ENCODE assay signal across 24 cellular contexts in the genomic region with DNA sequence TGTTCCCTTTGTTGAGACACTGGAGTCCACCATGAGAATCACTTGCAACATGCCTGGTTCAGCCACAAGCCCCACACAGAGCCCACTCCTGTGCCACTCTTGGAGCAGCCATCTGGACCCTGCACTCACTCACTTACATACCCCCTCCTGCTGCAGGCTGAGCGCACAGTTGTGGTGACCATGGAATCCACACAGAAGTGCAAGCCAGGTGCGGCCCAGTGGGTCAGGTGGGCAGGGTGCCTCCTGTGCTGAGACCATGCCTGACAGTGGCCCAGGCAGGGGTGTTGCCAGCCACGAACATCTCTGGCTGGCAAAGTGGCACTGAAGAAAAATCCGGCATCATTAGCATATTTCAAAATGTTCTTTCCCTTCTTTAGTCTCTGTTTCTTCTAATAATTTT. TPM values are rescaled to one million over a fixed set of nuclear protein-coding genes. Genes with fewer than 3 reads are reported as not detected.
A peak's percentile ranks its signal among the peaks of the same experiment; 100 is the strongest.
DNase-seq lines count a peak whose midpoint lies in the region; ATAC-seq, FAIRE-seq and TF ChIP-seq lines count a peak whose summit lies in the region.
"Had no signal": no experiment of that assay in that cellular context is flagged by ENCODE, and none has a peak within 500 bp of the region (broad histone marks: within the 10 kb centered on the region; RNA-seq: fewer than 3 reads in every experiment).

No MANE protein-coding gene starts in this region.

- intact Hi-C loops in left ventricle myocardium superior (cut with micrococcal nuclease) = no loop called here
- intact Hi-C loops in kidney (cut with DNase I) = no loop called here
- intact Hi-C loops in aorta (cut with DNase I) = no loop called here

- no peaks in the 10 kb centered on the region for H3K36me3 ChIP-seq in right atrium auricular region
- no peaks in the 10 kb centered on the region for H3K36me3 ChIP-seq in kidney (ENCODE audit: control insufficient read depth in 1 of 2, insufficient read depth in 2 of 2, low read length in 2 of 2)
- H3K36me3 ChIP-seq in aorta (ENCODE audit: control insufficient read depth in 1 of 2, insufficient read depth in 2 of 2, low read length in 1 of 2) = no peaks in the 10 kb centered on the region
- H3K36me3 ChIP-seq: HAP-1 had no signal

- ATAC-seq in left ventricle myocardium superior (no peak), omental fat pad (ENCODE audit: low FRiP score) (peak; percentile 19), aorta (ENCODE audit: low FRiP score) (peak; percentile 38), GM19324 (IDR thresholded peaks at IDR 0.05; ENCODE audit: low FRiP score, unreplicated experiment) (no peak), HG03175 (IDR thresholded peaks at IDR 0.05; ENCODE audit: unreplicated experiment) (no peak)
- ATAC-seq: CD8-positive, alpha-beta T cell; GM12878 had no signal

- DNase-seq in left ventricle myocardium superior (peak; percentile 0), right atrium auricular region (ENCODE audit: low spot score) (no peak), kidney (peak; percentile 42), omental fat pad (ENCODE audit: low spot score) (no peak), aorta (no peak), CD1c-positive myeloid dendritic cell (ENCODE audit: extremely low spot score) (no peak)
- DNase-seq: C1 segment of cervical spinal cord; CD4-positive, CD25-positive, alpha-beta regulatory T cell; CD8-positive, alpha-beta T cell; DMS153; DND-41; GOT3; HFFc6 had no signal

- H3K4me1 ChIP-seq in right atrium auricular region (no peaks in the 10 kb centered on the region), kidney (ENCODE audit: control insufficient read depth in 1 of 2, insufficient read depth in 1 of 2, low read depth in 1 of 2, low read length in 2 of 2) (no peaks in the 10 kb centered on the region), aorta (ENCODE audit: control insufficient read depth in 1 of 2, insufficient read depth in 2 of 2, low read length in 2 of 2) (no peaks in the 10 kb centered on the region)
- H3K4me1 ChIP-seq: Caco-2, HAP-1 had no signal

- H3K27me3 ChIP-seq in right atrium auricular region (no peaks in the 10 kb centered on the region), aorta (ENCODE audit: control insufficient read depth in 1 of 2, insufficient read depth in 2 of 2, low read length in 1 of 2) (no peaks in the 10 kb centered on the region)

- H3K27ac ChIP-seq in right atrium auricular region (no peak overlapping the region), kidney (ENCODE audit: low read depth in 2 of 2, low read length in 2 of 2) (no peak overlapping the region), aorta (ENCODE audit: low read depth in 1 of 2, low read length in 2 of 2) (no peak overlapping the region)

- H3K9ac ChIP-seq in kidney (ENCODE audit: low read length in 2 of 2) = no peak overlapping the region

- TF ChIP-seq CTCF in right atrium auricular region (IDR thresholded peaks at IDR 0.05) (no peak), kidney (IDR thresholded peaks at IDR 0.05; ENCODE audit: borderline replicate concordance, extremely low read depth, insufficient read depth) (no peak), omental fat pad (IDR thresholded peaks at IDR 0.05) (no peak)

- H3K9me3 ChIP-seq in right atrium auricular region = no peaks in the 10 kb centered on the region
- no peaks in the 10 kb centered on the region for H3K9me3 ChIP-seq in kidney (ENCODE audit: control insufficient read depth in 1 of 2, low read length in 2 of 2)
- H3K9me3 ChIP-seq in aorta (ENCODE audit: control insufficient read depth, low read length) = no peaks in the 10 kb centered on the region
- H3K9me3 ChIP-seq: Caco-2, HAP-1 had no signal

- no peak overlapping the region for H3K4me3 ChIP-seq in right atrium auricular region
- no peak overlapping the region for H3K4me3 ChIP-seq in kidney (ENCODE audit: low read length in 2 of 2)
- H3K4me3 ChIP-seq in aorta (ENCODE audit: low read length in 2 of 2) = no peak overlapping the region
- H3K4me3 ChIP-seq: GM12878, HAP-1 had no signal

- FAIRE-seq in kidney (lab: Jason Lieb, UNC) = no peak
- FAIRE-seq: G401.6, GM12878, GM19239, H54 had no signal

- WGBS in aorta, 2 donors = 76 to 86% methylated on average over 4 of the region's 4 CpGs

RNA-seq across cellular contexts. Expression of gene CXorf51A, which starts 17.4 kb away (rescaled TPM):
- total RNA-seq in left ventricle myocardium superior (not detected), right atrium auricular region (not detected), kidney (not detected), omental fat pad (not detected), aorta (not detected)
- polyA plus RNA-seq in kidney (ENCODE audit: insufficient read depth, low read depth, low replicate concordance) (not detected), aorta (not detected)
- total RNA-seq: A172; A673; Caco-2; CD4-positive, CD25-positive, alpha-beta regulatory T cell; CD8-positive, alpha-beta T cell; GM12878; HFFc6 had no signal
- polyA plus RNA-seq: BJ; CD4-positive, CD25-positive, alpha-beta regulatory T cell; GM12878 had no signal

RNA-seq across cellular contexts. Expression of gene CXorf51B, which starts 22.4 kb away (rescaled TPM):
- not detected for total RNA-seq in left ventricle myocardium superior
- not detected for total RNA-seq in right atrium auricular region
- total RNA-seq in kidney = not detected
- not detected for polyA plus RNA-seq in kidney (ENCODE audit: insufficient read depth, low read depth, low replicate concordance)
- not detected for total RNA-seq in omental fat pad
- total RNA-seq in aorta = not detected
- polyA plus RNA-seq in aorta = not detected
- total RNA-seq: A172; A673; Caco-2; CD4-positive, CD25-positive, alpha-beta regulatory T cell; CD8-positive, alpha-beta T cell; GM12878; HFFc6 had no signal
- polyA plus RNA-seq: BJ; CD4-positive, CD25-positive, alpha-beta regulatory T cell; GM12878 had no signal

Comparison
In these comparisons a context has a peak if more than half of its experiments do, and no peak if none do; other contexts are left out.
1. DNase-seq: peak in left ventricle myocardium superior (single experiment) and kidney (single experiment); none in right atrium auricular region (single experiment), omental fat pad (single experiment), aorta (0 of 2) and CD1c-positive myeloid dendritic cell (single experiment).
2. ATAC-seq: peak in omental fat pad (single experiment) and aorta (single experiment); none in left ventricle myocardium superior (single experiment), GM19324 (single experiment) and HG03175 (single experiment).